Comparison of ENCODE assay signal across 34 cellular contexts in genomic region chr1:178360421-178360820, GRCh38.
"Had no signal": no experiment of that assay in that cellular context is flagged by ENCODE, and none has a peak within 500 bp of the region (broad histone marks: within the 10 kb centered on the region; RNA-seq: fewer than 3 reads in every experiment).

No MANE protein-coding gene starts in this region.

- DNase-seq: activated CD4-positive, alpha-beta T cell treated with anti-CD3 and anti-CD28 coated beads for 36 hours; activated CD4-positive, alpha-beta T cell treated with anti-CD3 and anti-CD28 coated beads, Interleukin-2, amount 10 ng/mL, durations not matched to agents 7 days and 5 days; activated CD4-positive, alpha-beta T cell treated with anti-CD3 and anti-CD28 coated beads, Interleukin-2, amount 50 U/mL, for 48 hours; activated CD8-positive, alpha-beta T cell treated with anti-CD3 and anti-CD28 coated beads, Interleukin-2, amount 10 ng/mL, durations not matched to agents 7 days and 5 days; activated gamma-delta T cell; activated naive CD4-positive, alpha-beta T cell treated with Interleukin-2 at 50 U/mL for 16 hours; activated naive CD8-positive, alpha-beta T cell treated with anti-CD3 and anti-CD28 coated beads, Interleukin-2, amount 10 ng/mL, durations not matched to agents 7 days and 5 days; activated T-cell treated with anti-CD3 and anti-CD28 coated beads, Interleukin-2, amount 50 U/mL, for 24 hours; amygdala; NCI-H1105; NCI-H1417 treated with DMSO at 0.1 percent for 48 hours; NCI-H187 treated with DMSO at 0.1 percent for 48 hours; NCI-H2081; NCI-H2171 treated with DMSO at 0.1 percent for 48 hours; NCI-H2227 treated with DMSO at 0.1 percent for 48 hours; NCI-H446; NCI-H510A treated with DMSO at 0.1 percent for 48 hours; NCI-H69; NCI-H82; NK-92 treated with Interleukin-12 subunit alpha and Interleukin-12 subunit beta, amount 100 ng/mL, for 24 hours; PC-3; Peyer's patch; RPMI8226; SHP77 treated with DMSO at 0.1 percent for 48 hours; SK-N-SH had no signal

- H3K4me1 ChIP-seq: ascending aorta, Peyer's patch, SJSA1 had no signal

- H3K4me3 ChIP-seq: ascending aorta, cardiac muscle cell, Peyer's patch, SJSA1 had no signal

- H3K9ac ChIP-seq: KMS-11, SK-N-SH had no signal

- ATAC-seq: activated CD4-positive, alpha-beta T cell treated with anti-CD3 and anti-CD28 coated beads for 36 hours; activated CD4-positive, CD25-positive, alpha-beta regulatory T cell treated with anti-CD3 and anti-CD28 coated beads, Interleukin-2, amount 50 U/mL, for 24 hours; activated CD8-positive, alpha-beta T cell treated with anti-CD3 and anti-CD28 coated beads, Interleukin-2, amount 10 ng/mL, durations not matched to agents 7 days and 5 days; PC-3 had no signal

- H3K9me3 Mint-ChIP-seq: activated CD4-positive, alpha-beta T cell treated with anti-CD3 and anti-CD28 coated beads, Interleukin-2, amount 10 ng/mL, durations not matched to agents 7 days and 5 days; activated naive CD4-positive, alpha-beta T cell treated with anti-CD3 and anti-CD28 coated beads, Interleukin-2, amount 50 U/mL, for 24 hours; activated naive CD8-positive, alpha-beta T cell treated with anti-CD3 and anti-CD28 coated beads, Interleukin-2, amount 10 ng/mL, durations not matched to agents 7 days and 5 days; activated T-cell treated with anti-CD3 and anti-CD28 coated beads, Interleukin-2, amount 50 U/mL, for 24 hours; activated T-helper 2 cell treated with anti-CD3 and anti-CD28 coated beads, Interferon-gamma antibody, Interleukin-2, Interleukin-4, amounts not matched to agents 10 μg/mL and 5 μg/mL and 100 μg/mL, durations not matched to agents 14 hours and 24 hours and 36 hours; T-helper 1 cell treated with Interleukin-12 subunit alpha and Interleukin-12 subunit beta and Interleukin-4 antibody, amounts not matched to agents 30 μg/mL and 1 μg/mL, for 36 hours; T-helper 2 cell treated with Interferon-gamma antibody and Interleukin-4, amounts not matched to agents 5 μg/mL and 100 μg/mL, for 36 hours had no signal

- H3K9me3 ChIP-seq: ascending aorta, Peyer's patch, SJSA1, SK-N-SH had no signal

- H3K27me3 ChIP-seq: ascending aorta, cardiac muscle cell, Peyer's patch, SJSA1 had no signal

- H3K4me1 Mint-ChIP-seq: activated CD4-positive, alpha-beta T cell treated with anti-CD3 and anti-CD28 coated beads for 36 hours; activated CD4-positive, alpha-beta T cell treated with anti-CD3 and anti-CD28 coated beads, Interleukin-2, amount 10 ng/mL, durations not matched to agents 7 days and 5 days; activated naive CD4-positive, alpha-beta T cell treated with anti-CD3 and anti-CD28 coated beads, Interleukin-2, amount 50 U/mL, for 24 hours; activated naive CD8-positive, alpha-beta T cell treated with anti-CD3 and anti-CD28 coated beads, Interleukin-2, amount 10 ng/mL, durations not matched to agents 7 days and 5 days had no signal

- H3K27ac Mint-ChIP-seq: activated CD4-positive, alpha-beta T cell treated with anti-CD3 and anti-CD28 coated beads for 36 hours; activated CD4-positive, alpha-beta T cell treated with anti-CD3 and anti-CD28 coated beads, Interleukin-2, amount 10 ng/mL, durations not matched to agents 7 days and 5 days; activated CD8-positive, alpha-beta T cell treated with anti-CD3 and anti-CD28 coated beads, Interleukin-2, amount 10 ng/mL, durations not matched to agents 7 days and 5 days; activated naive CD4-positive, alpha-beta T cell treated with anti-CD3 and anti-CD28 coated beads, Interleukin-2, amount 50 U/mL, for 24 hours; activated naive CD8-positive, alpha-beta T cell treated with anti-CD3 and anti-CD28 coated beads, Interleukin-2, amount 10 ng/mL, durations not matched to agents 7 days and 5 days; activated T-cell treated with anti-CD3 and anti-CD28 coated beads, Interleukin-2, amount 50 U/mL, for 24 hours; activated T-helper 2 cell treated with anti-CD3 and anti-CD28 coated beads, Interferon-gamma antibody, Interleukin-2, Interleukin-4, amounts not matched to agents 10 μg/mL and 5 μg/mL and 100 μg/mL, durations not matched to agents 14 hours and 24 hours and 36 hours; T-helper 1 cell treated with Interleukin-12 subunit alpha and Interleukin-12 subunit beta and Interleukin-4 antibody, amounts not matched to agents 30 μg/mL and 1 μg/mL, for 36 hours; T-helper 2 cell treated with Interferon-gamma antibody and Interleukin-4, amounts not matched to agents 5 μg/mL and 100 μg/mL, for 36 hours had no signal

- H3K36me3 ChIP-seq: ascending aorta, cardiac muscle cell, Peyer's patch, SJSA1 had no signal

- H3K4me3 Mint-ChIP-seq: activated CD4-positive, alpha-beta T cell treated with anti-CD3 and anti-CD28 coated beads for 36 hours; activated CD4-positive, alpha-beta T cell treated with anti-CD3 and anti-CD28 coated beads, Interleukin-2, amount 10 ng/mL, durations not matched to agents 7 days and 5 days; activated CD8-positive, alpha-beta T cell treated with anti-CD3 and anti-CD28 coated beads, Interleukin-2, amount 10 ng/mL, durations not matched to agents 7 days and 5 days; activated naive CD4-positive, alpha-beta T cell treated with anti-CD3 and anti-CD28 coated beads, Interleukin-2, amount 50 U/mL, for 24 hours; activated naive CD8-positive, alpha-beta T cell treated with anti-CD3 and anti-CD28 coated beads, Interleukin-2, amount 10 ng/mL, durations not matched to agents 7 days and 5 days; activated T-cell treated with anti-CD3 and anti-CD28 coated beads, Interleukin-2, amount 50 U/mL, for 24 hours; T-helper 1 cell treated with Interleukin-12 subunit alpha and Interleukin-12 subunit beta and Interleukin-4 antibody, amounts not matched to agents 30 μg/mL and 1 μg/mL, for 36 hours; T-helper 2 cell treated with Interferon-gamma antibody and Interleukin-4, amounts not matched to agents 5 μg/mL and 100 μg/mL, for 36 hours had no signal

- H3K27me3 Mint-ChIP-seq: activated CD4-positive, alpha-beta T cell treated with anti-CD3 and anti-CD28 coated beads, Interleukin-2, amount 10 ng/mL, durations not matched to agents 7 days and 5 days; activated naive CD8-positive, alpha-beta T cell treated with anti-CD3 and anti-CD28 coated beads, Interleukin-2, amount 10 ng/mL, durations not matched to agents 7 days and 5 days; activated T-cell treated with anti-CD3 and anti-CD28 coated beads, Interleukin-2, amount 50 U/mL, for 24 hours had no signal

- H3K4me2 ChIP-seq: KMS-11, SK-N-SH had no signal

- H3K27ac ChIP-seq: ascending aorta, cardiac muscle cell, KMS-11, Peyer's patch, SJSA1 had no signal

- H3K36me3 Mint-ChIP-seq: activated naive CD4-positive, alpha-beta T cell treated with anti-CD3 and anti-CD28 coated beads, Interleukin-2, amount 50 U/mL, for 24 hours; activated naive CD8-positive, alpha-beta T cell treated with anti-CD3 and anti-CD28 coated beads, Interleukin-2, amount 10 ng/mL, durations not matched to agents 7 days and 5 days had no signal
